ENCODE assay signal across 1 cellular context in the genomic region with DNA sequence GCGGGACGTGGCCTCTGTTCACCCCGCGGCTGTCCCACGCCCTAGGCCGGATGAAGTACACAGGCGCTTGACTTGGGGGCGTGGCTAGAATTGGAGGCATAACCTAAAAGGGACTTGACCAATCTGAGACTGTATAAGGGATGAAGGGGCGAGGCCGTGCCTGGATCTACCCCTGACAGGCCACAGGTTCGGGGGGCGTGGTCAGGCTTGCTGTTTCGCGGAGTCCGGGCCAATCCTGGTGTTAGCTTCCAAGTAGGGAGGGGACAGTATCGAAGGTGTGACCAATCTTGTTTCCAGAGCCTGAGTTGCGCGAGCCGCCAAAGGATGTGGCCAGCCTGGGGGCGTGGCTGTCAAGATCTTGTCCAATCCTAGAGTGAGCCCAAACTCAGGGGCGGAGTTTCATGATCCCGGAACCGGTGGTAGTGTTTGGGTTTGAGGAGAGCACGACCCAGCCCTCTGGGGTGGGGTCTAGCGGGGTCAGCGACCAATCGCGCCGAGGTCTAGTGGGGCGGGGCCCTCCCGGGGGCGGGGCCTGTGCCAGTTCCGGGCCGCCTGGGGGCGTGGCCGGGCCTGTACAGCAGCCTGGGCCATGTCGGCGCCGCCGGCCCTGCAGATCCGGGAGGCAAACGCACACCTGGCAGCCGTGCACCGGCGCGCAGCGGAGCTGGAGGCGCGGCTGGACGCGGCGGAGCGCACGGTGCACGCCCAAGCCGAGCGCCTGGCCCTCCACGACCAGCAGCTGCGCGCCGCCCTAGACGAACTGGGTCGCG.
TF ChIP-seq lines count a peak whose summit lies in the region.

A gene with protein sequence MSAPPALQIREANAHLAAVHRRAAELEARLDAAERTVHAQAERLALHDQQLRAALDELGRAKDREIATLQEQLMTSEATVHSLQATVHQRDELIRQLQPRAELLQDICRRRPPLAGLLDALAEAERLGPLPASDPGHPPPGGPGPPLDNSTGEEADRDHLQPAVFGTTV (plus strand): TSS at position 571 of the 770 bp plus-strand sequence. CDS start 19 bp downstream, at position 590.

TF ChIP-seq in HepG2, 621 proteins besides CTCF, POLR2A, EP300 and RAD21 (continued from another document and continues in another):
- TF ChIP-seq, protein P1, sequence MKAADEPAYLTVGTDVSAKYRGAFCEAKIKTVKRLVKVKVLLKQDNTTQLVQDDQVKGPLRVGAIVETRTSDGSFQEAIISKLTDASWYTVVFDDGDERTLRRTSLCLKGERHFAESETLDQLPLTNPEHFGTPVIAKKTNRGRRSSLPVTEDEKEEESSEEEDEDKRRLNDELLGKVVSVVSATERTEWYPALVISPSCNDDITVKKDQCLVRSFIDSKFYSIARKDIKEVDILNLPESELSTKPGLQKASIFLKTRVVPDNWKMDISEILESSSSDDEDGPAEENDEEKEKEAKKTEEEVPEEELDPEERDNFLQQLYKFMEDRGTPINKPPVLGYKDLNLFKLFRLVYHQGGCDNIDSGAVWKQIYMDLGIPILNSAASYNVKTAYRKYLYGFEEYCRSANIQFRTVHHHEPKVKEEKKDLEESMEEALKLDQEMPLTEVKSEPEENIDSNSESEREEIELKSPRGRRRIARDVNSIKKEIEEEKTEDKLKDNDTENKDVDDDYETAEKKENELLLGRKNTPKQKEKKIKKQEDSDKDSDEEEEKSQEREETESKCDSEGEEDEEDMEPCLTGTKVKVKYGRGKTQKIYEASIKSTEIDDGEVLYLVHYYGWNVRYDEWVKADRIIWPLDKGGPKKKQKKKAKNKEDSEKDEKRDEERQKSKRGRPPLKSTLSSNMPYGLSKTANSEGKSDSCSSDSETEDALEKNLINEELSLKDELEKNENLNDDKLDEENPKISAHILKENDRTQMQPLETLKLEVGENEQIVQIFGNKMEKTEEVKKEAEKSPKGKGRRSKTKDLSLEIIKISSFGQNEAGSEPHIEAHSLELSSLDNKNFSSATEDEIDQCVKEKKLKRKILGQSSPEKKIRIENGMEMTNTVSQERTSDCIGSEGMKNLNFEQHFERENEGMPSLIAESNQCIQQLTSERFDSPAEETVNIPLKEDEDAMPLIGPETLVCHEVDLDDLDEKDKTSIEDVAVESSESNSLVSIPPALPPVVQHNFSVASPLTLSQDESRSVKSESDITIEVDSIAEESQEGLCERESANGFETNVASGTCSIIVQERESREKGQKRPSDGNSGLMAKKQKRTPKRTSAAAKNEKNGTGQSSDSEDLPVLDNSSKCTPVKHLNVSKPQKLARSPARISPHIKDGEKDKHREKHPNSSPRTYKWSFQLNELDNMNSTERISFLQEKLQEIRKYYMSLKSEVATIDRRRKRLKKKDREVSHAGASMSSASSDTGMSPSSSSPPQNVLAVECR (CRISPR knock-in tag; IDR thresholded peaks at IDR 0.05; ENCODE audit: borderline replicate concordance): peak; percentile 89
- 0 out of 2 replicates have a peak, but pooled peaks have one; percentile 70 for TF ChIP-seq AKAP8 (CRISPR knock-in tag; IDR thresholded peaks at IDR 0.05)
- TF ChIP-seq, protein P2, sequence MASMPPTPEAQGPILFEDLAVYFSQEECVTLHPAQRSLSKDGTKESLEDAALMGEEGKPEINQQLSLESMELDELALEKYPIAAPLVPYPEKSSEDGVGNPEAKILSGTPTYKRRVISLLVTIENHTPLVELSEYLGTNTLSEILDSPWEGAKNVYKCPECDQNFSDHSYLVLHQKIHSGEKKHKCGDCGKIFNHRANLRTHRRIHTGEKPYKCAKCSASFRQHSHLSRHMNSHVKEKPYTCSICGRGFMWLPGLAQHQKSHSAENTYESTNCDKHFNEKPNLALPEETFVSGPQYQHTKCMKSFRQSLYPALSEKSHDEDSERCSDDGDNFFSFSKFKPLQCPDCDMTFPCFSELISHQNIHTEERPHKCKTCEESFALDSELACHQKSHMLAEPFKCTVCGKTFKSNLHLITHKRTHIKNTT (CRISPR knock-in tag; IDR thresholded peaks at IDR 0.05): no peak
- TF ChIP-seq YY1 (IDR thresholded peaks at IDR 0.05; ENCODE audit: insufficient read depth, insufficient replicate concordance, low read depth, low read length): peak; percentile 79
- no peak for TF ChIP-seq FOXM1 (CRISPR knock-in tag; IDR thresholded peaks at IDR 0.05)
- TF ChIP-seq MED8 (CRISPR knock-in tag; IDR thresholded peaks at IDR 0.05; ENCODE audit: insufficient replicate concordance): no peak
- no peak for TF ChIP-seq ZNF263 (CRISPR knock-in tag; IDR thresholded peaks at IDR 0.05)
- peak; percentile 88; the same call in 1 of the 3 replicates for TF ChIP-seq MXI1 (IDR thresholded peaks at IDR 0.05; ENCODE audit: borderline replicate concordance, low read depth, low read length)
- no peak for TF ChIP-seq ZNF484 (CRISPR knock-in tag; IDR thresholded peaks at IDR 0.05; ENCODE audit: borderline replicate concordance, low read depth)
- TF ChIP-seq KMT2B (CRISPR knock-in tag; IDR thresholded peaks at IDR 0.05): 0 out of 2 replicates have a peak, but pooled peaks have one; percentile 15
- TF ChIP-seq MTA1 (CRISPR knock-in tag; IDR thresholded peaks at IDR 0.05; ENCODE audit: borderline replicate concordance): peak; percentile 72; the same call in 1 of the 2 replicates
- TF ChIP-seq XBP1 (CRISPR knock-in tag; IDR thresholded peaks at IDR 0.05): no peak
- 0 out of 2 replicates have a peak, but pooled peaks have one; percentile 89 for TF ChIP-seq EED (CRISPR knock-in tag; IDR thresholded peaks at IDR 0.05)
- TF ChIP-seq NKX3-1 (CRISPR knock-in tag; IDR thresholded peaks at IDR 0.05): no peak
- peak; percentile 75 for TF ChIP-seq POLR2G (IDR thresholded peaks at IDR 0.05; ENCODE audit: low read depth, low read length)
- TF ChIP-seq, protein P3, sequence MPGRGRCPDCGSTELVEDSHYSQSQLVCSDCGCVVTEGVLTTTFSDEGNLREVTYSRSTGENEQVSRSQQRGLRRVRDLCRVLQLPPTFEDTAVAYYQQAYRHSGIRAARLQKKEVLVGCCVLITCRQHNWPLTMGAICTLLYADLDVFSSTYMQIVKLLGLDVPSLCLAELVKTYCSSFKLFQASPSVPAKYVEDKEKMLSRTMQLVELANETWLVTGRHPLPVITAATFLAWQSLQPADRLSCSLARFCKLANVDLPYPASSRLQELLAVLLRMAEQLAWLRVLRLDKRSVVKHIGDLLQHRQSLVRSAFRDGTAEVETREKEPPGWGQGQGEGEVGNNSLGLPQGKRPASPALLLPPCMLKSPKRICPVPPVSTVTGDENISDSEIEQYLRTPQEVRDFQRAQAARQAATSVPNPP (CRISPR knock-in tag; IDR thresholded peaks at IDR 0.05): no peak
- TF ChIP-seq CHD2 (IDR thresholded peaks at IDR 0.05; ENCODE audit: low read depth, low read length): no peak
- peak; percentile 67; the same call in 1 of the 2 replicates for TF ChIP-seq RFXAP (CRISPR knock-in tag; IDR thresholded peaks at IDR 0.05; ENCODE audit: borderline replicate concordance)
- TF ChIP-seq, protein P4, sequence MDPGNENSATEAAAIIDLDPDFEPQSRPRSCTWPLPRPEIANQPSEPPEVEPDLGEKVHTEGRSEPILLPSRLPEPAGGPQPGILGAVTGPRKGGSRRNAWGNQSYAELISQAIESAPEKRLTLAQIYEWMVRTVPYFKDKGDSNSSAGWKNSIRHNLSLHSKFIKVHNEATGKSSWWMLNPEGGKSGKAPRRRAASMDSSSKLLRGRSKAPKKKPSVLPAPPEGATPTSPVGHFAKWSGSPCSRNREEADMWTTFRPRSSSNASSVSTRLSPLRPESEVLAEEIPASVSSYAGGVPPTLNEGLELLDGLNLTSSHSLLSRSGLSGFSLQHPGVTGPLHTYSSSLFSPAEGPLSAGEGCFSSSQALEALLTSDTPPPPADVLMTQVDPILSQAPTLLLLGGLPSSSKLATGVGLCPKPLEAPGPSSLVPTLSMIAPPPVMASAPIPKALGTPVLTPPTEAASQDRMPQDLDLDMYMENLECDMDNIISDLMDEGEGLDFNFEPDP (CRISPR knock-in tag; conservative IDR thresholded peaks at IDR 0.05): no peak
- peak; percentile 78; the same call in 1 of the 2 replicates for TF ChIP-seq FOXK2 (IDR thresholded peaks at IDR 0.05)
- no peak for TF ChIP-seq ZNF143 (CRISPR knock-in tag; IDR thresholded peaks at IDR 0.05)
- TF ChIP-seq PHF8 (CRISPR knock-in tag; IDR thresholded peaks at IDR 0.05): peak; percentile 55
- 0 out of 2 replicates have a peak, but pooled peaks have one; percentile 22 for TF ChIP-seq POLR2AphosphoS5 (IDR thresholded peaks at IDR 0.05; ENCODE audit: low read depth, low read length)
- no peak for TF ChIP-seq HNF4G (IDR thresholded peaks at IDR 0.05; ENCODE audit: borderline replicate concordance, low read depth, low read length)
- TF ChIP-seq HNF4G (CRISPR knock-in tag; IDR thresholded peaks at IDR 0.05; ENCODE audit: borderline replicate concordance, low read depth): 0 out of 2 replicates have a peak, but pooled peaks have one; percentile 32
- TF ChIP-seq ARNT2 (CRISPR knock-in tag; IDR thresholded peaks at IDR 0.05; ENCODE audit: low read depth): peak; percentile 89
- TF ChIP-seq, protein P5, sequence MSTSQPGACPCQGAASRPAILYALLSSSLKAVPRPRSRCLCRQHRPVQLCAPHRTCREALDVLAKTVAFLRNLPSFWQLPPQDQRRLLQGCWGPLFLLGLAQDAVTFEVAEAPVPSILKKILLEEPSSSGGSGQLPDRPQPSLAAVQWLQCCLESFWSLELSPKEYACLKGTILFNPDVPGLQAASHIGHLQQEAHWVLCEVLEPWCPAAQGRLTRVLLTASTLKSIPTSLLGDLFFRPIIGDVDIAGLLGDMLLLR (CRISPR knock-in tag; IDR thresholded peaks at IDR 0.05): peak; percentile 70; the same call in 1 of the 2 replicates
- peak; percentile 22; the same call in 1 of the 2 replicates for TF ChIP-seq KMT2A (CRISPR knock-in tag; IDR thresholded peaks at IDR 0.05)
- TF ChIP-seq, protein P6, sequence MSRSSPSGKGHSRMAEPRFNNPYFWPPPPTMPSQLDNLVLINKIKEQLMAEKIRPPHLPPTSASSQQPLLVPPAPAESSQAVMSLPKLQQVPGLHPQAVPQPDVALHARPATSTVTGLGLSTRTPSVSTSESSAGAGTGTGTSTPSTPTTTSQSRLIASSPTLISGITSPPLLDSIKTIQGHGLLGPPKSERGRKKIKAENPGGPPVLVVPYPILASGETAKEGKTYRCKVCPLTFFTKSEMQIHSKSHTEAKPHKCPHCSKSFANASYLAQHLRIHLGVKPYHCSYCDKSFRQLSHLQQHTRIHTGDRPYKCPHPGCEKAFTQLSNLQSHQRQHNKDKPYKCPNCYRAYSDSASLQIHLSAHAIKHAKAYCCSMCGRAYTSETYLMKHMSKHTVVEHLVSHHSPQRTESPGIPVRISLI (CRISPR knock-in tag; IDR thresholded peaks at IDR 0.05; ENCODE audit: borderline replicate concordance): no peak
- no peak for TF ChIP-seq PAWR (CRISPR knock-in tag; IDR thresholded peaks at IDR 0.05; ENCODE audit: borderline replicate concordance)
- TF ChIP-seq, protein P7, sequence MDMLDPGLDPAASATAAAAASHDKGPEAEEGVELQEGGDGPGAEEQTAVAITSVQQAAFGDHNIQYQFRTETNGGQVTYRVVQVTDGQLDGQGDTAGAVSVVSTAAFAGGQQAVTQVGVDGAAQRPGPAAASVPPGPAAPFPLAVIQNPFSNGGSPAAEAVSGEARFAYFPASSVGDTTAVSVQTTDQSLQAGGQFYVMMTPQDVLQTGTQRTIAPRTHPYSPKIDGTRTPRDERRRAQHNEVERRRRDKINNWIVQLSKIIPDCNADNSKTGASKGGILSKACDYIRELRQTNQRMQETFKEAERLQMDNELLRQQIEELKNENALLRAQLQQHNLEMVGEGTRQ (IDR thresholded peaks at IDR 0.05; ENCODE audit: low read depth, low read length): no peak
- TF ChIP-seq, protein P7 (CRISPR knock-in tag; IDR thresholded peaks at IDR 0.05; ENCODE audit: borderline replicate concordance): no peak
- TF ChIP-seq, protein P8, sequence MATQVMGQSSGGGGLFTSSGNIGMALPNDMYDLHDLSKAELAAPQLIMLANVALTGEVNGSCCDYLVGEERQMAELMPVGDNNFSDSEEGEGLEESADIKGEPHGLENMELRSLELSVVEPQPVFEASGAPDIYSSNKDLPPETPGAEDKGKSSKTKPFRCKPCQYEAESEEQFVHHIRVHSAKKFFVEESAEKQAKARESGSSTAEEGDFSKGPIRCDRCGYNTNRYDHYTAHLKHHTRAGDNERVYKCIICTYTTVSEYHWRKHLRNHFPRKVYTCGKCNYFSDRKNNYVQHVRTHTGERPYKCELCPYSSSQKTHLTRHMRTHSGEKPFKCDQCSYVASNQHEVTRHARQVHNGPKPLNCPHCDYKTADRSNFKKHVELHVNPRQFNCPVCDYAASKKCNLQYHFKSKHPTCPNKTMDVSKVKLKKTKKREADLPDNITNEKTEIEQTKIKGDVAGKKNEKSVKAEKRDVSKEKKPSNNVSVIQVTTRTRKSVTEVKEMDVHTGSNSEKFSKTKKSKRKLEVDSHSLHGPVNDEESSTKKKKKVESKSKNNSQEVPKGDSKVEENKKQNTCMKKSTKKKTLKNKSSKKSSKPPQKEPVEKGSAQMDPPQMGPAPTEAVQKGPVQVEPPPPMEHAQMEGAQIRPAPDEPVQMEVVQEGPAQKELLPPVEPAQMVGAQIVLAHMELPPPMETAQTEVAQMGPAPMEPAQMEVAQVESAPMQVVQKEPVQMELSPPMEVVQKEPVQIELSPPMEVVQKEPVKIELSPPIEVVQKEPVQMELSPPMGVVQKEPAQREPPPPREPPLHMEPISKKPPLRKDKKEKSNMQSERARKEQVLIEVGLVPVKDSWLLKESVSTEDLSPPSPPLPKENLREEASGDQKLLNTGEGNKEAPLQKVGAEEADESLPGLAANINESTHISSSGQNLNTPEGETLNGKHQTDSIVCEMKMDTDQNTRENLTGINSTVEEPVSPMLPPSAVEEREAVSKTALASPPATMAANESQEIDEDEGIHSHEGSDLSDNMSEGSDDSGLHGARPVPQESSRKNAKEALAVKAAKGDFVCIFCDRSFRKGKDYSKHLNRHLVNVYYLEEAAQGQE (IDR thresholded peaks at IDR 0.05; ENCODE audit: borderline replicate concordance in 1 of 2, low read depth in 1 of 2, low read length in 2 of 2): no peak
- peak; percentile 83 for TF ChIP-seq SP2 (CRISPR knock-in tag; IDR thresholded peaks at IDR 0.05)
- 0 out of 2 replicates have a peak, but pooled peaks have one; percentile 38 for TF ChIP-seq SRY (CRISPR knock-in tag; IDR thresholded peaks at IDR 0.05)
- TF ChIP-seq KLF9 (CRISPR knock-in tag; IDR thresholded peaks at IDR 0.05; ENCODE audit: low read depth): peak; percentile 71; the same call in 1 of the 2 replicates
